Comparison of ENCODE assay signal across 20 cellular contexts in the genomic region with DNA sequence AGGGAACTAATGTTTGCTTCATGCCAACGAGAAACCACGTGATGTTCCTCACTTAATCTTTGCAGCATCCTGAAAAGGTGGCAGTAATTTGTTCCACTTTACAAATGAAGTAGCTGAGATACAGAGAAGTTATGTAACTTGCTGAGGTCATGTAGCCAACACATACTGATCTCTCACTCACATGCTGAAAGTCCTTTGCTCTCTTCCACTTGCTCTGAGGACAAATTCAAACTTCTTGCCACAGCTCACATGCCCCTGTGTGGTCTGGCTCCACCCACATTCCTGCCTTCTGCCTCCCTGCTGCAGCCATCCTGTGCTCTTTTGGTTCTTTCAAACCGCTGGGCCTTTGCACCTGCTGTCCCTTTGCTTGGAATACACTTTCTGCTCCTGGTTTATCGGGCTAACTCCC.
"Had no signal": no experiment of that assay in that cellular context is flagged by ENCODE, and none has a peak within 500 bp of the region (broad histone marks: within the 10 kb centered on the region; RNA-seq: fewer than 3 reads in every experiment).

No MANE protein-coding gene starts in this region.

- H3K4me2 ChIP-seq: smooth muscle cell had no signal

- H3K4me1 ChIP-seq: body of pancreas, gastrocnemius medialis, heart right ventricle, suprapubic skin, upper lobe of left lung had no signal

- H3K27ac ChIP-seq: body of pancreas, epithelial cell of prostate, gastrocnemius medialis, heart right ventricle, neutrophil, suprapubic skin, upper lobe of left lung had no signal

- H3K9me3 ChIP-seq: body of pancreas, gastrocnemius medialis, neutrophil, suprapubic skin, upper lobe of left lung had no signal

- H3K27me3 ChIP-seq: body of pancreas, gastrocnemius medialis, heart right ventricle, neutrophil, suprapubic skin, upper lobe of left lung had no signal

- DNase-seq: activated CD4-positive, alpha-beta memory T cell treated with anti-CD3 and anti-CD28 coated beads, Interleukin-2, amount 10 ng/mL, durations not matched to agents 7 days and 5 days; activated CD4-positive, alpha-beta T cell treated with anti-CD3 and anti-CD28 coated beads for 4 hours; activated effector memory CD4-positive, alpha-beta T cell treated with Interleukin-2 at 50 U/mL for 16 hours; activated T-cell treated with anti-CD3 and anti-CD28 coated beads, Interleukin-2, amount 50 U/mL, for 4 hours; amniotic stem cell; body of pancreas; central memory CD4-positive, alpha-beta T cell; effector memory CD8-positive, alpha-beta T cell; gastrocnemius medialis; heart right ventricle; left cardiac atrium; naive thymus-derived CD8-positive, alpha-beta T cell; stimulated activated naive CD8-positive, alpha-beta T cell treated with anti-CD3 and anti-CD28 coated beads, Interleukin-15, Interleukin-2, amounts not matched to agents 100 U/mL and 50 U/mL, for 24 hours; SW 1271; upper lobe of left lung had no signal

- H3K4me3 ChIP-seq: body of pancreas, gastrocnemius medialis, heart right ventricle, smooth muscle cell, suprapubic skin, upper lobe of left lung had no signal

- ATAC-seq: activated T-cell treated with anti-CD3 and anti-CD28 coated beads, Interleukin-2, amount 50 U/mL, for 4 hours; body of pancreas; effector memory CD8-positive, alpha-beta T cell; gastrocnemius medialis; naive thymus-derived CD8-positive, alpha-beta T cell; stimulated activated naive CD8-positive, alpha-beta T cell treated with anti-CD3 and anti-CD28 coated beads, Interleukin-15, Interleukin-2, amounts not matched to agents 100 U/mL and 50 U/mL, for 24 hours; WTC11 had no signal

- H3K36me3 ChIP-seq: gastrocnemius medialis had no signal
